1 cellular context compared by ENCODE assay signal in genomic region chr6:130367767-130368166, GRCh38.
TF ChIP-seq lines count a peak whose summit lies in the region.

No MANE protein-coding gene starts in this region.

TF ChIP-seq in H1, 55 proteins besides CTCF, POLR2A, EP300 and RAD21:
- TF ChIP-seq BCL11A (IDR thresholded peaks at IDR 0.05; ENCODE audit: low read depth in 2 of 2, low read length in 2 of 2) (no peak), SIX5 (IDR thresholded peaks at IDR 0.05; ENCODE audit: low read depth, low read length) (no peak), FOSL1 (IDR thresholded peaks at IDR 0.05; ENCODE audit: insufficient read depth, low read depth, low read length) (no peak), MAFK (IDR thresholded peaks at IDR 0.05; ENCODE audit: low read depth, low read length) (no peak), MAX (IDR thresholded peaks at IDR 0.05) (no peak), JUND (IDR thresholded peaks at IDR 0.05; ENCODE audit: low read length) (no peak), CEBPB (IDR thresholded peaks at IDR 0.05; ENCODE audit: low read depth, low read length) (no peak), EZH2 (IDR thresholded peaks at IDR 0.05; ENCODE audit: low read depth, low read length, severe bottlenecking) (no peak)
- TF ChIP-seq, protein P1, sequence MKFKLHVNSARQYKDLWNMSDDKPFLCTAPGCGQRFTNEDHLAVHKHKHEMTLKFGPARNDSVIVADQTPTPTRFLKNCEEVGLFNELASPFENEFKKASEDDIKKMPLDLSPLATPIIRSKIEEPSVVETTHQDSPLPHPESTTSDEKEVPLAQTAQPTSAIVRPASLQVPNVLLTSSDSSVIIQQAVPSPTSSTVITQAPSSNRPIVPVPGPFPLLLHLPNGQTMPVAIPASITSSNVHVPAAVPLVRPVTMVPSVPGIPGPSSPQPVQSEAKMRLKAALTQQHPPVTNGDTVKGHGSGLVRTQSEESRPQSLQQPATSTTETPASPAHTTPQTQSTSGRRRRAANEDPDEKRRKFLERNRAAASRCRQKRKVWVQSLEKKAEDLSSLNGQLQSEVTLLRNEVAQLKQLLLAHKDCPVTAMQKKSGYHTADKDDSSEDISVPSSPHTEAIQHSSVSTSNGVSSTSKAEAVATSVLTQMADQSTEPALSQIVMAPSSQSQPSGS (IDR thresholded peaks at IDR 0.05; ENCODE audit: low read length), result no peak
- TF ChIP-seq, protein P2, sequence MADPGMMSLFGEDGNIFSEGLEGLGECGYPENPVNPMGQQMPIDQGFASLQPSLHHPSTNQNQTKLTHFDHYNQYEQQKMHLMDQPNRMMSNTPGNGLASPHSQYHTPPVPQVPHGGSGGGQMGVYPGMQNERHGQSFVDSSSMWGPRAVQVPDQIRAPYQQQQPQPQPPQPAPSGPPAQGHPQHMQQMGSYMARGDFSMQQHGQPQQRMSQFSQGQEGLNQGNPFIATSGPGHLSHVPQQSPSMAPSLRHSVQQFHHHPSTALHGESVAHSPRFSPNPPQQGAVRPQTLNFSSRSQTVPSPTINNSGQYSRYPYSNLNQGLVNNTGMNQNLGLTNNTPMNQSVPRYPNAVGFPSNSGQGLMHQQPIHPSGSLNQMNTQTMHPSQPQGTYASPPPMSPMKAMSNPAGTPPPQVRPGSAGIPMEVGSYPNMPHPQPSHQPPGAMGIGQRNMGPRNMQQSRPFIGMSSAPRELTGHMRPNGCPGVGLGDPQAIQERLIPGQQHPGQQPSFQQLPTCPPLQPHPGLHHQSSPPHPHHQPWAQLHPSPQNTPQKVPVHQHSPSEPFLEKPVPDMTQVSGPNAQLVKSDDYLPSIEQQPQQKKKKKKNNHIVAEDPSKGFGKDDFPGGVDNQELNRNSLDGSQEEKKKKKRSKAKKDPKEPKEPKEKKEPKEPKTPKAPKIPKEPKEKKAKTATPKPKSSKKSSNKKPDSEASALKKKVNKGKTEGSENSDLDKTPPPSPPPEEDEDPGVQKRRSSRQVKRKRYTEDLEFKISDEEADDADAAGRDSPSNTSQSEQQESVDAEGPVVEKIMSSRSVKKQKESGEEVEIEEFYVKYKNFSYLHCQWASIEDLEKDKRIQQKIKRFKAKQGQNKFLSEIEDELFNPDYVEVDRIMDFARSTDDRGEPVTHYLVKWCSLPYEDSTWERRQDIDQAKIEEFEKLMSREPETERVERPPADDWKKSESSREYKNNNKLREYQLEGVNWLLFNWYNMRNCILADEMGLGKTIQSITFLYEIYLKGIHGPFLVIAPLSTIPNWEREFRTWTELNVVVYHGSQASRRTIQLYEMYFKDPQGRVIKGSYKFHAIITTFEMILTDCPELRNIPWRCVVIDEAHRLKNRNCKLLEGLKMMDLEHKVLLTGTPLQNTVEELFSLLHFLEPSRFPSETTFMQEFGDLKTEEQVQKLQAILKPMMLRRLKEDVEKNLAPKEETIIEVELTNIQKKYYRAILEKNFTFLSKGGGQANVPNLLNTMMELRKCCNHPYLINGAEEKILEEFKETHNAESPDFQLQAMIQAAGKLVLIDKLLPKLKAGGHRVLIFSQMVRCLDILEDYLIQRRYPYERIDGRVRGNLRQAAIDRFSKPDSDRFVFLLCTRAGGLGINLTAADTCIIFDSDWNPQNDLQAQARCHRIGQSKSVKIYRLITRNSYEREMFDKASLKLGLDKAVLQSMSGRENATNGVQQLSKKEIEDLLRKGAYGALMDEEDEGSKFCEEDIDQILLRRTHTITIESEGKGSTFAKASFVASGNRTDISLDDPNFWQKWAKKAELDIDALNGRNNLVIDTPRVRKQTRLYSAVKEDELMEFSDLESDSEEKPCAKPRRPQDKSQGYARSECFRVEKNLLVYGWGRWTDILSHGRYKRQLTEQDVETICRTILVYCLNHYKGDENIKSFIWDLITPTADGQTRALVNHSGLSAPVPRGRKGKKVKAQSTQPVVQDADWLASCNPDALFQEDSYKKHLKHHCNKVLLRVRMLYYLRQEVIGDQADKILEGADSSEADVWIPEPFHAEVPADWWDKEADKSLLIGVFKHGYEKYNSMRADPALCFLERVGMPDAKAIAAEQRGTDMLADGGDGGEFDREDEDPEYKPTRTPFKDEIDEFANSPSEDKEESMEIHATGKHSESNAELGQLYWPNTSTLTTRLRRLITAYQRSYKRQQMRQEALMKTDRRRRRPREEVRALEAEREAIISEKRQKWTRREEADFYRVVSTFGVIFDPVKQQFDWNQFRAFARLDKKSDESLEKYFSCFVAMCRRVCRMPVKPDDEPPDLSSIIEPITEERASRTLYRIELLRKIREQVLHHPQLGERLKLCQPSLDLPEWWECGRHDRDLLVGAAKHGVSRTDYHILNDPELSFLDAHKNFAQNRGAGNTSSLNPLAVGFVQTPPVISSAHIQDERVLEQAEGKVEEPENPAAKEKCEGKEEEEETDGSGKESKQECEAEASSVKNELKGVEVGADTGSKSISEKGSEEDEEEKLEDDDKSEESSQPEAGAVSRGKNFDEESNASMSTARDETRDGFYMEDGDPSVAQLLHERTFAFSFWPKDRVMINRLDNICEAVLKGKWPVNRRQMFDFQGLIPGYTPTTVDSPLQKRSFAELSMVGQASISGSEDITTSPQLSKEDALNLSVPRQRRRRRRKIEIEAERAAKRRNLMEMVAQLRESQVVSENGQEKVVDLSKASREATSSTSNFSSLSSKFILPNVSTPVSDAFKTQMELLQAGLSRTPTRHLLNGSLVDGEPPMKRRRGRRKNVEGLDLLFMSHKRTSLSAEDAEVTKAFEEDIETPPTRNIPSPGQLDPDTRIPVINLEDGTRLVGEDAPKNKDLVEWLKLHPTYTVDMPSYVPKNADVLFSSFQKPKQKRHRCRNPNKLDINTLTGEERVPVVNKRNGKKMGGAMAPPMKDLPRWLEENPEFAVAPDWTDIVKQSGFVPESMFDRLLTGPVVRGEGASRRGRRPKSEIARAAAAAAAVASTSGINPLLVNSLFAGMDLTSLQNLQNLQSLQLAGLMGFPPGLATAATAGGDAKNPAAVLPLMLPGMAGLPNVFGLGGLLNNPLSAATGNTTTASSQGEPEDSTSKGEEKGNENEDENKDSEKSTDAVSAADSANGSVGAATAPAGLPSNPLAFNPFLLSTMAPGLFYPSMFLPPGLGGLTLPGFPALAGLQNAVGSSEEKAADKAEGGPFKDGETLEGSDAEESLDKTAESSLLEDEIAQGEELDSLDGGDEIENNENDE (IDR thresholded peaks at IDR 0.05; ENCODE audit: insufficient replicate concordance, low read length), result no peak
